18 cellular contexts compared by ENCODE assay signal in the genomic region with DNA sequence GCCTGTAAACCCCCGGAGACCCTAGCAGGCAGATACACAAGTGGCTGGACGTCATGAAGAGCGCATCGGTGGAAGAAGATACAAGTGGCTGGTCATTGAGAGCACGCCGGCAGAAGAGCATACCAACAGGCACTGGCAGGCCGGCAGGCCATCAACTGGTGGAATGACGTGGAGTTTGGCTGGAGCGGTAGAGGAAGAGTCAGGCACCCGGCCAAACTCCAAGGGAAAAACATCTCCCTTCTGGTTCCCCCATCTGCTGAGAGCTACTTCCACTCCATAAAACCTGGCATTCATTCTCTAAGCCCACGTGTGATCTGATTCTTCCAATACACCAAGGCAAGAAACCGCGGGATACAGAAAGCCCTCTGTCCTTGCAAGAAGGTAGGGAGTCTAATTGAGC.
A peak's percentile ranks its signal among the peaks of the same experiment; 100 is the strongest.
DNase-seq lines count a peak whose midpoint lies in the region; ATAC-seq and TF ChIP-seq lines count a peak whose summit lies in the region.
"Had no signal": no experiment of that assay in that cellular context is flagged by ENCODE, and none has a peak within 500 bp of the region (broad histone marks: within the 10 kb centered on the region; RNA-seq: fewer than 3 reads in every experiment).

No MANE protein-coding gene starts in this region.

- 0 out of 2 replicates have a peak, but pooled peaks cover 3% of the 10 kb centered on the region for H3K9me2 ChIP-seq in GM23338 (ENCODE audit: insufficient read depth)

- H3K4me3 ChIP-seq in GM23338 (no peak overlapping the region), lower leg skin (ENCODE audit: low read depth, poor library complexity, severe bottlenecking) (no peak overlapping the region)
- H3K4me3 ChIP-seq: HAP-1 had no signal

- no peaks in the 10 kb centered on the region for H3K27me3 Mint-ChIP-seq in GM23338 (ENCODE audit: insufficient read depth, low read depth, poor library complexity)
- H3K27me3 Mint-ChIP-seq: CD4-positive, CD25-positive, alpha-beta regulatory T cell; CD8-positive, alpha-beta memory T cell had no signal

- no peak overlapping the region for H3K4me3 Mint-ChIP-seq in GM23338
- H3K4me3 Mint-ChIP-seq: CD4-positive, CD25-positive, alpha-beta regulatory T cell; CD8-positive, alpha-beta memory T cell had no signal

- ATAC-seq in GM23338 (no peak), HG02870 (IDR thresholded peaks at IDR 0.05; ENCODE audit: unreplicated experiment) (no peak)

- H4K20me1 ChIP-seq in GM23338 (replicated peaks; ENCODE audit: insufficient read depth): no peaks in the 10 kb centered on the region

- 90 to 95% methylated on average over 13 of the region's 13 CpGs for WGBS in lower leg skin, 2 donors

- H3K9me3 Mint-ChIP-seq in GM23338: peaks cover 17% of the 10 kb centered on the region; the same call in 2 of the 3 replicates

- DNase-seq in G401 (ENCODE audit: low spot score) (peak; percentile 98), NCI-H446 (lab: John Stamatoyannopoulos, UW) (peak; percentile 91 to 94), cerebellar cortex (ENCODE audit: low spot score) (peak; percentile 96), posterior vena cava (ENCODE audit: low spot score) (peak; percentile 66), NCI-H748 (lab: John Stamatoyannopoulos, UW; ENCODE audit: unreplicated experiment) (no peak), GM23338 (ENCODE audit: low spot score) (no peak), lower leg skin (ENCODE audit: low spot score in 2 of 2) (no peak)
- DNase-seq: ACHN; BE2C; CD4-positive, CD25-positive, alpha-beta regulatory T cell; CD8-positive, alpha-beta memory T cell; COR-L47; DMS153; DMS79; GF-D8 had no signal

- no peak overlapping the region for H3K27ac Mint-ChIP-seq in GM23338
- H3K27ac Mint-ChIP-seq: CD4-positive, CD25-positive, alpha-beta regulatory T cell; CD8-positive, alpha-beta memory T cell had no signal

- TF ChIP-seq CTCF in GM23338 (conservative IDR thresholded peaks at IDR 0.05; ENCODE audit: low read depth in 2 of 2) (no peak), lower leg skin (IDR thresholded peaks at IDR 0.05) (no peak)

- no peaks in the 10 kb centered on the region for H3K4me1 Mint-ChIP-seq in GM23338
- H3K4me1 Mint-ChIP-seq: CD4-positive, CD25-positive, alpha-beta regulatory T cell; CD8-positive, alpha-beta memory T cell had no signal

- H3F3A ChIP-seq in GM23338 (replicated peaks; ENCODE audit: low read depth): no peaks in the 10 kb centered on the region

- intact Hi-C loops in posterior vena cava (cut with DNase I) (no loop called here), lower leg skin (cut with DNase I; ENCODE audit: low total_unique reads) (no loop called here)

- H3K27me3 ChIP-seq in GM23338 (ENCODE audit: insufficient read depth): no peaks in the 10 kb centered on the region
- H3K27me3 ChIP-seq: BE2C had no signal

- no peak overlapping the region for H2AFZ ChIP-seq in GM23338

- no peak overlapping the region for H3K27ac ChIP-seq in GM23338 (ENCODE audit: low read depth)
- H3K27ac ChIP-seq: HL-60 had no signal

- in situ Hi-C loops in G401 (cut with HindIII; ENCODE audit: low sequenced_read_pairs): no loop called here

- TF ChIP-seq POLR2A in lower leg skin (IDR thresholded peaks at IDR 0.05): no peak

- no peaks in the 10 kb centered on the region for H3K79me2 ChIP-seq in GM23338 (replicated peaks; ENCODE audit: insufficient read depth)

- no peak overlapping the region for H3K4me2 ChIP-seq in GM23338

- no peaks in the 10 kb centered on the region for H3K4me1 ChIP-seq in GM23338 (ENCODE audit: insufficient read depth)
- H3K4me1 ChIP-seq: BE2C, HAP-1 had no signal

- 0 out of 2 replicates have a peak, but pooled peaks cover 4% of the 10 kb centered on the region for H3K36me3 ChIP-seq in GM23338 (ENCODE audit: insufficient read depth)
- H3K36me3 ChIP-seq: BE2C, HAP-1 had no signal

- peaks cover 9% of the 10 kb centered on the region; the same call in 2 of the 3 replicates for H3K36me3 Mint-ChIP-seq in GM23338 (ENCODE audit: low read depth)
- H3K36me3 Mint-ChIP-seq: CD4-positive, CD25-positive, alpha-beta regulatory T cell; CD8-positive, alpha-beta memory T cell had no signal

TF ChIP-seq in GM23338, 12 proteins besides CTCF, POLR2A, EP300 and RAD21:
- no peak for TF ChIP-seq JUNB (IDR thresholded peaks at IDR 0.05; ENCODE audit: unreplicated experiment)
- TF ChIP-seq CREB1 (CRISPR knock-in tag; IDR thresholded peaks at IDR 0.05; ENCODE audit: low read depth): no peak
- TF ChIP-seq, protein P1, sequence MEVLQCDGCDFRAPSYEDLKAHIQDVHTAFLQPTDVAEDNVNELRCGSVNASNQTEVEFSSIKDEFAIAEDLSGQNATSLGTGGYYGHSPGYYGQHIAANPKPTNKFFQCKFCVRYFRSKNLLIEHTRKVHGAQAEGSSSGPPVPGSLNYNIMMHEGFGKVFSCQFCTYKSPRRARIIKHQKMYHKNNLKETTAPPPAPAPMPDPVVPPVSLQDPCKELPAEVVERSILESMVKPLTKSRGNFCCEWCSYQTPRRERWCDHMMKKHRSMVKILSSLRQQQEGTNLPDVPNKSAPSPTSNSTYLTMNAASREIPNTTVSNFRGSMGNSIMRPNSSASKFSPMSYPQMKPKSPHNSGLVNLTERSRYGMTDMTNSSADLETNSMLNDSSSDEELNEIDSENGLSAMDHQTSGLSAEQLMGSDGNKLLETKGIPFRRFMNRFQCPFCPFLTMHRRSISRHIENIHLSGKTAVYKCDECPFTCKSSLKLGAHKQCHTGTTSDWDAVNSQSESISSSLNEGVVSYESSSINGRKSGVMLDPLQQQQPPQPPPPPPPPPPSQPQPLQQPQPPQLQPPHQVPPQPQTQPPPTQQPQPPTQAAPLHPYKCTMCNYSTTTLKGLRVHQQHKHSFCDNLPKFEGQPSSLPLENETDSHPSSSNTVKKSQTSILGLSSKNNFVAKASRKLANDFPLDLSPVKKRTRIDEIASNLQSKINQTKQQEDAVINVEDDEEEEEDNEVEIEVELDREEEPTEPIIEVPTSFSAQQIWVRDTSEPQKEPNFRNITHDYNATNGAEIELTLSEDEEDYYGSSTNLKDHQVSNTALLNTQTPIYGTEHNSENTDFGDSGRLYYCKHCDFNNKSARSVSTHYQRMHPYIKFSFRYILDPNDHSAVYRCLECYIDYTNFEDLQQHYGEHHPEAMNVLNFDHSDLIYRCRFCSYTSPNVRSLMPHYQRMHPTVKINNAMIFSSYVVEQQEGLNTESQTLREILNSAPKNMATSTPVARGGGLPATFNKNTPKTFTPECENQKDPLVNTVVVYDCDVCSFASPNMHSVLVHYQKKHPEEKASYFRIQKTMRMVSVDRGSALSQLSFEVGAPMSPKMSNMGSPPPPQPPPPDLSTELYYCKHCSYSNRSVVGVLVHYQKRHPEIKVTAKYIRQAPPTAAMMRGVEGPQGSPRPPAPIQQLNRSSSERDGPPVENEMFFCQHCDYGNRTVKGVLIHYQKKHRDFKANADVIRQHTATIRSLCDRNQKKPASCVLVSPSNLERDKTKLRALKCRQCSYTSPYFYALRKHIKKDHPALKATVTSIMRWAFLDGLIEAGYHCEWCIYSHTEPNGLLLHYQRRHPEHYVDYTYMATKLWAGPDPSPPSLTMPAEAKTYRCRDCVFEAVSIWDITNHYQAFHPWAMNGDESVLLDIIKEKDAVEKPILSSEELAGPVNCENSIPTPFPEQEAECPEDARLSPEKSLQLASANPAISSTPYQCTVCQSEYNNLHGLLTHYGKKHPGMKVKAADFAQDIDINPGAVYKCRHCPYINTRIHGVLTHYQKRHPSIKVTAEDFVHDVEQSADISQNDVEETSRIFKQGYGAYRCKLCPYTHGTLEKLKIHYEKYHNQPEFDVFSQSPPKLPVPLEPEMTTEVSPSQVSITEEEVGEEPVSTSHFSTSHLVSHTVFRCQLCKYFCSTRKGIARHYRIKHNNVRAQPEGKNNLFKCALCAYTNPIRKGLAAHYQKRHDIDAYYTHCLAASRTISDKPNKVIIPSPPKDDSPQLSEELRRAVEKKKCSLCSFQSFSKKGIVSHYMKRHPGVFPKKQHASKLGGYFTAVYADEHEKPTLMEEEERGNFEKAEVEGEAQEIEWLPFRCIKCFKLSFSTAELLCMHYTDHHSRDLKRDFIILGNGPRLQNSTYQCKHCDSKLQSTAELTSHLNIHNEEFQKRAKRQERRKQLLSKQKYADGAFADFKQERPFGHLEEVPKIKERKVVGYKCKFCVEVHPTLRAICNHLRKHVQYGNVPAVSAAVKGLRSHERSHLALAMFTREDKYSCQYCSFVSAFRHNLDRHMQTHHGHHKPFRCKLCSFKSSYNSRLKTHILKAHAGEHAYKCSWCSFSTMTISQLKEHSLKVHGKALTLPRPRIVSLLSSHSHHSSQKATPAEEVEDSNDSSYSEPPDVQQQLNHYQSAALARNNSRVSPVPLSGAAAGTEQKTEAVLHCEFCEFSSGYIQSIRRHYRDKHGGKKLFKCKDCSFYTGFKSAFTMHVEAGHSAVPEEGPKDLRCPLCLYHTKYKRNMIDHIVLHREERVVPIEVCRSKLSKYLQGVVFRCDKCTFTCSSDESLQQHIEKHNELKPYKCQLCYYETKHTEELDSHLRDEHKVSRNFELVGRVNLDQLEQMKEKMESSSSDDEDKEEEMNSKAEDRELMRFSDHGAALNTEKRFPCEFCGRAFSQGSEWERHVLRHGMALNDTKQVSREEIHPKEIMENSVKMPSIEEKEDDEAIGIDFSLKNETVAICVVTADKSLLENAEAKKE (CRISPR knock-in tag; IDR thresholded peaks at IDR 0.05): no peak

Comparison
In these comparisons a context has a peak if more than half of its experiments do, and no peak if none do; other contexts are left out.
1. DNase-seq: peak in G401 (single experiment), NCI-H446 (2 of 2), cerebellar cortex (single experiment) and posterior vena cava (single experiment); none in NCI-H748 (single experiment), GM23338 (single experiment) and lower leg skin (0 of 2).